Comparison of ENCODE assay signal across 18 cellular contexts in genomic region chr2:52880872-52881271, GRCh38.
DNase-seq lines count a peak whose midpoint lies in the region; ATAC-seq, FAIRE-seq and TF ChIP-seq lines count a peak whose summit lies in the region.
"Had no signal": no experiment of that assay in that cellular context is flagged by ENCODE, and none has a peak within 500 bp of the region (broad histone marks: within the 10 kb centered on the region; RNA-seq: fewer than 3 reads in every experiment).

No MANE protein-coding gene starts in this region.

- H3K36me3 ChIP-seq in heart right ventricle (no peaks in the 10 kb centered on the region), right atrium auricular region (no peaks in the 10 kb centered on the region), left ventricle myocardium inferior (no peaks in the 10 kb centered on the region)
- H3K36me3 ChIP-seq: MG63 had no signal

- WGBS in heart right ventricle, 2 donors, result 27 to 42% methylated on average over 3 of the region's 3 CpGs

- H3K27me3 ChIP-seq in heart right ventricle (no peaks in the 10 kb centered on the region), right atrium auricular region (no peaks in the 10 kb centered on the region), left ventricle myocardium inferior (ENCODE audit: low read depth) (no peaks in the 10 kb centered on the region)
- H3K27me3 ChIP-seq: MG63 had no signal

- DNase-seq in heart right ventricle, result no peak
- no peak for DNase-seq in right atrium auricular region (ENCODE audit: low spot score)
- DNase-seq in OCI-M1 (lab: John Stamatoyannopoulos, UW), result peak; percentile 26
- DNase-seq in left ventricle myocardium inferior, result no peak
- DNase-seq in NCI-H187 (lab: John Stamatoyannopoulos, UW), result no peak
- no peak for DNase-seq in urothelium cell line (ENCODE audit: low spot score)
- DNase-seq: C1 segment of cervical spinal cord, EL, H7, Karpas-422, MG63, NCI-H1105, NCI-H1694, NCI-H2107, NCI-H2227 treated with DMSO at 0.1 percent for 48 hours, SHP77 had no signal

- no peak overlapping the region for H3K27ac ChIP-seq in heart right ventricle
- H3K27ac ChIP-seq in right atrium auricular region, result no peak overlapping the region
- H3K27ac ChIP-seq in left ventricle myocardium inferior (replicated peaks), result no peak overlapping the region

- H3K4me3 ChIP-seq in heart right ventricle (peak overlapping the region in 1 of 10 donors; percentile 6), right atrium auricular region (no peak overlapping the region), left ventricle myocardium inferior (peak overlapping the region; percentile 22)
- H3K4me3 ChIP-seq: MG63 had no signal

- ATAC-seq in heart right ventricle (peak in 5 of 8 donors; percentile 38 to 78 (median 72)), HG02623 (IDR thresholded peaks at IDR 0.05; ENCODE audit: unreplicated experiment) (no peak)
- ATAC-seq: SK-N-SH treated with all-trans-retinoic acid at 6 μM for 48 hours had no signal

- FAIRE-seq in urothelium cell line (lab: Jason Lieb, UNC), result no peak

- intact Hi-C loops in heart right ventricle (cut with DNase I), result no loop called here
- intact Hi-C loops in left ventricle myocardium inferior (cut with micrococcal nuclease), result no loop called here

- no peaks in the 10 kb centered on the region for H3K4me1 ChIP-seq in heart right ventricle
- H3K4me1 ChIP-seq in right atrium auricular region, result no peaks in the 10 kb centered on the region
- H3K4me1 ChIP-seq in left ventricle myocardium inferior, result peaks cover 9% of the 10 kb centered on the region

- no peaks in the 10 kb centered on the region for H3K9me3 ChIP-seq in heart right ventricle
- no peaks in the 10 kb centered on the region for H3K9me3 ChIP-seq in right atrium auricular region
- H3K9me3 ChIP-seq in left ventricle myocardium inferior (replicated peaks), result no peaks in the 10 kb centered on the region
- H3K9me3 ChIP-seq: MG63 had no signal

- TF ChIP-seq CTCF in heart right ventricle (IDR thresholded peaks at IDR 0.05), result no peak
- no peak for TF ChIP-seq CTCF in right atrium auricular region (IDR thresholded peaks at IDR 0.05)
- TF ChIP-seq CTCF in left ventricle myocardium inferior (IDR thresholded peaks at IDR 0.05; ENCODE audit: borderline replicate concordance), result no peak
